Comparison of ENCODE assay signal across 12 cellular contexts in genomic region chr5:140146523-140146842, GRCh38. TPM values are rescaled to one million over a fixed set of nuclear protein-coding genes. Genes with fewer than 3 reads are reported as not detected.
DNase-seq lines count a peak whose midpoint lies in the region; ATAC-seq, FAIRE-seq and TF ChIP-seq lines count a peak whose summit lies in the region.
"Had no signal": no experiment of that assay in that cellular context is flagged by ENCODE, and none has a peak within 500 bp of the region (broad histone marks: within the 10 kb centered on the region; RNA-seq: fewer than 3 reads in every experiment).

No MANE protein-coding gene starts in this region.

- no TSS peak for BruUV-seq in HepG2 (replicated peaks; lab: Mats Ljungman, UMichigan)

- WGBS in HepG2 (ENCODE audit: low lambda C conversion rate) = 84% methylated on average over 14 of the region's 14 CpGs
- WGBS in right lobe of liver (ENCODE audit: insufficient coverage, low coverage, low lambda C conversion rate, missing lambda C conversion rate) = 23% methylated on average over 2 of the region's 14 CpGs

- H3K36me3 Mint-ChIP-seq in nephron (ENCODE audit: low read depth) (no peaks in the 10 kb centered on the region), immature natural killer cell (peaks cover 0 to 4% (median 0%) of the 10 kb centered on the region in 3 donors)

- H3K36me3 ChIP-seq in HepG2 (replicated peaks in 1 of 2; ENCODE audit: control insufficient read depth in 1 of 2, insufficient read depth in 2 of 2, low read length in 2 of 2) (no peaks in the 10 kb centered on the region), right lobe of liver (no peaks in the 10 kb centered on the region)
- H3K36me3 ChIP-seq: transverse colon had no signal

- no peak overlapping the region for H3K27ac Mint-ChIP-seq in nephron
- H3K27ac Mint-ChIP-seq in immature natural killer cell = no peak overlapping the region

- no peak overlapping the region for H3K4me2 ChIP-seq in HepG2 (ENCODE audit: low read depth, low read length)

- no peak for TF ChIP-seq EP300 in HepG2 (IDR thresholded peaks at IDR 0.05; ENCODE audit: low read depth in 2 of 2, low read length in 2 of 2)
- no peak for TF ChIP-seq EP300 in HepG2 (CRISPR knock-in tag; IDR thresholded peaks at IDR 0.05; ENCODE audit: borderline replicate concordance)

- H2AFZ ChIP-seq in HepG2 (ENCODE audit: low read length) = no peak overlapping the region

- no peaks in the 10 kb centered on the region for H3K9me3 Mint-ChIP-seq in nephron
- no peaks in the 10 kb centered on the region for H3K9me3 Mint-ChIP-seq in immature natural killer cell

- no peak for ATAC-seq in HepG2
- ATAC-seq in right lobe of liver = no peak

- peaks cover 50% of the 10 kb centered on the region for H3K4me1 ChIP-seq in HepG2 (ENCODE audit: insufficient read depth, low read length)
- H3K4me1 ChIP-seq in right lobe of liver = peaks cover 0 to 34% (median 3%) of the 10 kb centered on the region in 4 donors

- H3K27ac ChIP-seq in HepG2 (ENCODE audit: extremely low read length, insufficient read depth, low read length) (no peak overlapping the region), right lobe of liver (no peak overlapping the region)
- H3K27ac ChIP-seq: body of pancreas, transverse colon had no signal

- DNase-seq in HepG2 (ENCODE audit: low spot score) (no peak), right lobe of liver (no peak), epithelial cell of proximal tubule (ENCODE audit: low read depth) (no peak), DMS153 treated with DMSO at 0.1 percent for 48 hours (lab: John Stamatoyannopoulos, UW; ENCODE audit: unreplicated experiment) (no peak), GM13977 (ENCODE audit: low spot score) (no peak), immature natural killer cell (no peak)
- DNase-seq in stimulated activated naive CD4-positive, alpha-beta T cell treated with Interleukin-2 at 50 U/mL for 16 hours (lab: John Stamatoyannopoulos, UW) = no peak
- DNase-seq: AML-193 had no signal

- FAIRE-seq in HepG2 (lab: Jason Lieb, UNC) = no peak
- FAIRE-seq: G401.6 had no signal

- CTCF ChIA-PET in HepG2 (lab: Yijun Ruan, JAX; ENCODE audit: low intra/inter-chr PET ratio, low total read pairs) = interaction anchor here (2.6 to 4.7 kb wide), 2 partner anchors 10 to 73 kb away, joined by 20 to 37 read pairs; no protein-coding TSS in a partner anchor

- peaks cover 19% of the 10 kb centered on the region for H4K20me1 ChIP-seq in HepG2 (ENCODE audit: insufficient read depth, low read length)

- H3K9ac ChIP-seq in HepG2 (ENCODE audit: insufficient read depth, low read depth, low read length) = no peak overlapping the region

- POLR2A ChIA-PET in HepG2 (lab: Yijun Ruan, JAX) = interaction anchor here (1.1 kb wide), 1 partner anchor 32 kb away, joined by 3 read pairs; no protein-coding TSS in a partner anchor

- H3K4me3 ChIP-seq in HepG2 (replicated peaks in 1 of 3; ENCODE audit: insufficient read depth in 1 of 3, low read depth in 2 of 3, low read length in 3 of 3) = peak overlapping the region in 1 of 3 experiments; percentile 69; a peak in 1 of 6 replicates
- peak overlapping the region in 1 of 3 donors; percentile 41 for H3K4me3 ChIP-seq in right lobe of liver
- peak overlapping the region; percentile 61 for H3K4me3 ChIP-seq in epithelial cell of proximal tubule (ENCODE audit: low read depth, low read length)
- H3K4me3 ChIP-seq: body of pancreas had no signal

- TF ChIP-seq CTCF in HepG2 (CRISPR knock-in tag; IDR thresholded peaks at IDR 0.05) = no peak
- TF ChIP-seq CTCF in right lobe of liver (IDR thresholded peaks at IDR 0.05) = no peak
- TF ChIP-seq CTCF in epithelial cell of proximal tubule (conservative IDR thresholded peaks at IDR 0.05; ENCODE audit: low read depth, low read length) = no peak
- no peak for TF ChIP-seq CTCF in nephron (IDR thresholded peaks at IDR 0.05; ENCODE audit: unreplicated experiment in 3 of 3)
- no peak for TF ChIP-seq CTCF in GM13977 (IDR thresholded peaks at IDR 0.05; ENCODE audit: extremely low read depth, insufficient read depth, missing control alignments)

- H3K4me3 Mint-ChIP-seq in nephron (peak overlapping the region; percentile 38 to 52 (median 41)), immature natural killer cell (peak overlapping the region in 2 of 5 donors; percentile 18 to 23)

- no peak for TF ChIP-seq RAD21 in HepG2 (CRISPR knock-in tag; IDR thresholded peaks at IDR 0.05)

- in situ Hi-C loops in HepG2 (cut with HindIII; ENCODE audit: extremely low pct_ligation_motif_present, low pct_unique_long_range_greater_than_20kb) (loop anchor here (5.0 kb wide), 1 partner anchor 359 kb away; no protein-coding TSS in a partner anchor), GM13977 (cut with MboI; ENCODE audit: low pct_unique_long_range_greater_than_20kb, low sequenced_read_pairs, unreplicated experiment) (no loop called here)

- no peak for TF ChIP-seq POLR2A in HepG2 (IDR thresholded peaks at IDR 0.05; ENCODE audit: insufficient read depth in 1 of 2, low read depth in 2 of 2, low read length in 2 of 2)
- no peak for TF ChIP-seq POLR2A in right lobe of liver (IDR thresholded peaks at IDR 0.05)

- H3K9me3 ChIP-seq in HepG2 (ENCODE audit: low read length) = no peaks in the 10 kb centered on the region
- H3K9me3 ChIP-seq in right lobe of liver = no peaks in the 10 kb centered on the region
- H3K9me3 ChIP-seq: body of pancreas, transverse colon had no signal

- intact Hi-C loops in HepG2 (cut with micrococcal nuclease; ENCODE audit: unreplicated experiment) = no loop called here
- intact Hi-C loops in right lobe of liver (cut with DNase I) = no loop called here

- no peaks in the 10 kb centered on the region for H3K79me2 ChIP-seq in HepG2 (ENCODE audit: insufficient read depth, low read length)

- H3K27me3 ChIP-seq in HepG2 (ENCODE audit: control insufficient read depth in 1 of 2, insufficient read depth in 2 of 2, low read length in 2 of 2) (peaks cover 1 to 5% of the 10 kb centered on the region in 2 experiments; a peak in 1 of 5 replicates), right lobe of liver (no peaks in the 10 kb centered on the region)
- H3K27me3 ChIP-seq: body of pancreas, transverse colon had no signal

- H3K27me3 Mint-ChIP-seq in nephron (ENCODE audit: low read depth) = peaks cover 86% of the 10 kb centered on the region
- H3K27me3 Mint-ChIP-seq in immature natural killer cell (ENCODE audit: low read depth in 3 of 3) = peaks cover 0 to 9% (median 8%) of the 10 kb centered on the region in 3 donors

- H3K4me1 Mint-ChIP-seq in nephron (no peaks in the 10 kb centered on the region), immature natural killer cell (peaks cover 15 to 17% of the 10 kb centered on the region in 2 donors)

RNA-seq across cellular contexts. Expression of gene IGIP, which starts 20.7 kb away (rescaled TPM):
- total RNA-seq in HepG2 (2016; rRNA removed; fragmentation: Illumina TruSeq; extraction: Trizol) (2.1 and 2.4 TPM in 2 replicates), right lobe of liver (1 to 10 TPM; 4.4 to 7.1 (median 6.5) TPM), epithelial cell of proximal tubule (1.1 and 1.5 TPM in 2 replicates)
- total RNA-seq in HepG2 (2016; cell fraction: cytosol; rRNA removed; fragmentation: Illumina TruSeq; extraction: Trizol; ENCODE audit: low read depth) = 0.09 and 0.10 TPM in 2 replicates
- 1.8 and 2.2 TPM in 2 replicates for total RNA-seq in HepG2 (2016; cell fraction: insoluble cytoplasmic fraction; rRNA removed; fragmentation: Illumina TruSeq; extraction: Trizol)
- total RNA-seq in HepG2 (2016; cell fraction: membrane; rRNA removed; fragmentation: Illumina TruSeq; extraction: Trizol) = 0.34 and 0.59 TPM in 2 replicates
- total RNA-seq in HepG2 (2016; cell fraction: nucleus; rRNA removed; fragmentation: Illumina TruSeq; extraction: Trizol) = 8.3 and 8.9 TPM in 2 replicates
- polyA plus RNA-seq in HepG2 (2011; rRNA removed) (1.4 and 1.7 TPM in 2 replicates), immature natural killer cell (under 1 TPM in 1 of 3 donors, not detected in 2; 0.35 TPM)
- polyA plus RNA-seq in HepG2 (2011; cell fraction: cytosol; rRNA removed) = 0.51 and 0.97 TPM in 2 replicates
- 3.2 and 4.1 TPM in 2 replicates for polyA plus RNA-seq in HepG2 (2011; cell fraction: nucleus; rRNA removed)
- polyA plus RNA-seq in HepG2 (2012) = 3.6 TPM in 2 replicates
- polyA plus RNA-seq in HepG2 (2016; cell fraction: cytosol; fragmentation: Illumina TruSeq; extraction: Trizol; ENCODE audit: low read depth) = 0.14 TPM in 1 of 2 replicates, not detected in the other
- 1.4 and 1.5 TPM in 2 replicates for polyA plus RNA-seq in HepG2 (2016; cell fraction: insoluble cytoplasmic fraction; fragmentation: Illumina TruSeq; extraction: Trizol; ENCODE audit: low read depth)
- polyA plus RNA-seq in HepG2 (2016; cell fraction: membrane; fragmentation: Illumina TruSeq; extraction: Trizol; ENCODE audit: low read depth) = 0.10 and 0.17 TPM in 2 replicates
- 4.7 and 5.2 TPM in 2 replicates for polyA plus RNA-seq in HepG2 (2016; cell fraction: nucleus; fragmentation: Illumina TruSeq; extraction: Trizol; ENCODE audit: insufficient read depth, low read depth)
- 1.4 and 1.8 TPM in 2 replicates for polyA minus RNA-seq in HepG2 (2011; rRNA and poly(A)+ RNA removed; ENCODE audit: low replicate concordance)
- 1.4 and 1.7 TPM in 2 replicates for polyA minus RNA-seq in HepG2 (2011; cell fraction: cytosol; rRNA and poly(A)+ RNA removed)
- 11.8 and 12.3 TPM in 2 replicates for polyA minus RNA-seq in HepG2 (2011; cell fraction: nucleus; rRNA and poly(A)+ RNA removed)

RNA-seq across cellular contexts. Expression of gene CYSTM1, which starts 28.5 kb away (rescaled TPM):
- total RNA-seq in HepG2 (2016; rRNA removed; fragmentation: Illumina TruSeq; extraction: Trizol) = 40.0 and 52.7 TPM in 2 replicates
- 16.3 and 21.9 TPM in 2 replicates for total RNA-seq in HepG2 (2016; cell fraction: cytosol; rRNA removed; fragmentation: Illumina TruSeq; extraction: Trizol; ENCODE audit: low read depth)
- 37.6 and 58.4 TPM in 2 replicates for total RNA-seq in HepG2 (2016; cell fraction: insoluble cytoplasmic fraction; rRNA removed; fragmentation: Illumina TruSeq; extraction: Trizol)
- 15.0 and 21.9 TPM in 2 replicates for total RNA-seq in HepG2 (2016; cell fraction: membrane; rRNA removed; fragmentation: Illumina TruSeq; extraction: Trizol)
- total RNA-seq in HepG2 (2016; cell fraction: nucleus; rRNA removed; fragmentation: Illumina TruSeq; extraction: Trizol) = 17.2 and 20.7 TPM in 2 replicates
- 73.4 and 85.0 TPM in 2 replicates for polyA plus RNA-seq in HepG2 (2011; rRNA removed)
- 80.7 and 95.8 TPM in 2 replicates for polyA plus RNA-seq in HepG2 (2011; cell fraction: cytosol; rRNA removed)
- polyA plus RNA-seq in HepG2 (2011; cell fraction: nucleus; rRNA removed) = 17.5 and 23.1 TPM in 2 replicates
- 32.8 and 35.3 TPM in 2 replicates for polyA plus RNA-seq in HepG2 (2012)
- polyA plus RNA-seq in HepG2 (2016; cell fraction: cytosol; fragmentation: Illumina TruSeq; extraction: Trizol; ENCODE audit: low read depth) = 23.1 and 29.4 TPM in 2 replicates
- 83.1 and 90.8 TPM in 2 replicates for polyA plus RNA-seq in HepG2 (2016; cell fraction: insoluble cytoplasmic fraction; fragmentation: Illumina TruSeq; extraction: Trizol; ENCODE audit: low read depth)
- 20.1 and 22.6 TPM in 2 replicates for polyA plus RNA-seq in HepG2 (2016; cell fraction: membrane; fragmentation: Illumina TruSeq; extraction: Trizol; ENCODE audit: low read depth)
- polyA plus RNA-seq in HepG2 (2016; cell fraction: nucleus; fragmentation: Illumina TruSeq; extraction: Trizol; ENCODE audit: insufficient read depth, low read depth) = 32.0 and 35.2 TPM in 2 replicates
- 67.0 and 122 TPM in 2 replicates for polyA minus RNA-seq in HepG2 (2011; rRNA and poly(A)+ RNA removed; ENCODE audit: low replicate concordance)
- polyA minus RNA-seq in HepG2 (2011; cell fraction: cytosol; rRNA and poly(A)+ RNA removed) = 18.4 and 25.9 TPM in 2 replicates
- 12.2 and 14.5 TPM in 2 replicates for polyA minus RNA-seq in HepG2 (2011; cell fraction: nucleus; rRNA and poly(A)+ RNA removed)
- total RNA-seq in right lobe of liver = 10 to 100 TPM; 15.5 to 78.0 (median 29.8) TPM
- total RNA-seq in epithelial cell of proximal tubule = 57.4 and 161 TPM in 2 replicates
- 10 to 100 TPM in 1 of 3 donors, 1 to 10 TPM in 2; 3.9 to 11.0 (median 7.1) TPM for polyA plus RNA-seq in immature natural killer cell

RNA-seq across cellular contexts. Expression of gene PURA, which starts 32.6 kb away (rescaled TPM):
- total RNA-seq in HepG2 (2016; rRNA removed; fragmentation: Illumina TruSeq; extraction: Trizol) (5.0 and 6.8 TPM in 2 replicates), right lobe of liver (10 to 100 TPM in 4 of 6 experiments, 1 to 10 TPM in 2; 8.7 to 14.1 (median 12.1) TPM), epithelial cell of proximal tubule (6.1 and 7.7 TPM in 2 replicates)
- total RNA-seq in HepG2 (2016; cell fraction: cytosol; rRNA removed; fragmentation: Illumina TruSeq; extraction: Trizol; ENCODE audit: low read depth) = 0.30 and 0.97 TPM in 2 replicates
- 4.7 and 5.6 TPM in 2 replicates for total RNA-seq in HepG2 (2016; cell fraction: insoluble cytoplasmic fraction; rRNA removed; fragmentation: Illumina TruSeq; extraction: Trizol)
- 2.4 and 2.5 TPM in 2 replicates for total RNA-seq in HepG2 (2016; cell fraction: membrane; rRNA removed; fragmentation: Illumina TruSeq; extraction: Trizol)
- total RNA-seq in HepG2 (2016; cell fraction: nucleus; rRNA removed; fragmentation: Illumina TruSeq; extraction: Trizol) = 12.4 and 12.9 TPM in 2 replicates
- polyA plus RNA-seq in HepG2 (2011; rRNA removed) (1.9 and 2.0 TPM in 2 replicates), immature natural killer cell (1 to 10 TPM; 2.0 to 3.7 (median 3.4) TPM)
- polyA plus RNA-seq in HepG2 (2011; cell fraction: cytosol; rRNA removed) = 1.0 and 1.4 TPM in 2 replicates
- polyA plus RNA-seq in HepG2 (2011; cell fraction: nucleus; rRNA removed) = 2.3 and 2.9 TPM in 2 replicates
- 4.9 and 5.4 TPM in 2 replicates for polyA plus RNA-seq in HepG2 (2012)
- 0.85 and 1.1 TPM in 2 replicates for polyA plus RNA-seq in HepG2 (2016; cell fraction: cytosol; fragmentation: Illumina TruSeq; extraction: Trizol; ENCODE audit: low read depth)
- 5.5 and 6.1 TPM in 2 replicates for polyA plus RNA-seq in HepG2 (2016; cell fraction: insoluble cytoplasmic fraction; fragmentation: Illumina TruSeq; extraction: Trizol; ENCODE audit: low read depth)
- 1.4 and 1.9 TPM in 2 replicates for polyA plus RNA-seq in HepG2 (2016; cell fraction: membrane; fragmentation: Illumina TruSeq; extraction: Trizol; ENCODE audit: low read depth)
- polyA plus RNA-seq in HepG2 (2016; cell fraction: nucleus; fragmentation: Illumina TruSeq; extraction: Trizol; ENCODE audit: insufficient read depth, low read depth) = 6.2 and 7.4 TPM in 2 replicates
- 2.9 and 3.8 TPM in 2 replicates for polyA minus RNA-seq in HepG2 (2011; rRNA and poly(A)+ RNA removed; ENCODE audit: low replicate concordance)
- 5.7 and 6.0 TPM in 2 replicates for polyA minus RNA-seq in HepG2 (2011; cell fraction: cytosol; rRNA and poly(A)+ RNA removed)
- polyA minus RNA-seq in HepG2 (2011; cell fraction: nucleus; rRNA and poly(A)+ RNA removed) = 26.4 and 31.0 TPM in 2 replicates
